8 cellular contexts compared by ENCODE assay signal in genomic region chr1:149844650-149845255, GRCh38. TPM values are rescaled to one million over a fixed set of nuclear protein-coding genes. Genes with fewer than 3 reads are reported as not detected.
DNase-seq lines count a peak whose midpoint lies in the region; ATAC-seq, FAIRE-seq and TF ChIP-seq lines count a peak whose summit lies in the region.

No MANE protein-coding gene starts in this region.

- no peak for FAIRE-seq in keratinocyte (lab: Jason Lieb, UNC)

- H3K4me1 Mint-ChIP-seq in activated T-helper 17 cell treated with anti-CD3 and anti-CD28 coated beads, Interleukin-2, amount 50 U/mL, for 72 hours, result peaks cover 44% of the 10 kb centered on the region

- H3K9me1 ChIP-seq in keratinocyte (ENCODE audit: control insufficient read depth, extremely low read depth, insufficient read depth, low read length), result peaks cover 2% of the 10 kb centered on the region

- peaks cover 40% of the 10 kb centered on the region for H3K36me3 Mint-ChIP-seq in activated T-helper 17 cell treated with anti-CD3 and anti-CD28 coated beads, Interleukin-2, amount 50 U/mL, for 72 hours (ENCODE audit: low read depth)

- H3K4me2 ChIP-seq in keratinocyte (ENCODE audit: control insufficient read depth, extremely low read depth, insufficient read depth, low read depth, low read length), result peak overlapping the region; percentile 87

- H3K4me1 ChIP-seq in cardiac muscle cell (ENCODE audit: low read depth) (peaks cover 44% of the 10 kb centered on the region), right cardiac atrium (ENCODE audit: control insufficient read depth, insufficient read depth, low read length) (peaks cover 6% of the 10 kb centered on the region), keratinocyte (ENCODE audit: control insufficient read depth, extremely low read depth, insufficient read depth, low read length) (peaks cover 38% of the 10 kb centered on the region), upper lobe of right lung (peaks cover 37% of the 10 kb centered on the region)

- peaks cover 50% of the 10 kb centered on the region for H3K79me2 ChIP-seq in keratinocyte (ENCODE audit: control insufficient read depth, insufficient read depth, low read length)

- ATAC-seq in right cardiac atrium, result no peak
- no peak for ATAC-seq in activated T-helper 17 cell treated with anti-CD3 and anti-CD28 coated beads, Interleukin-2, amount 50 U/mL, for 72 hours (replicated peaks)
- no peak for ATAC-seq in upper lobe of right lung
- no peak for ATAC-seq in HG03280 (IDR thresholded peaks at IDR 0.05; ENCODE audit: unreplicated experiment)

- H3K27me3 ChIP-seq in cardiac muscle cell (no peaks in the 10 kb centered on the region), right cardiac atrium (ENCODE audit: control insufficient read depth, insufficient read depth) (no peaks in the 10 kb centered on the region), keratinocyte (ENCODE audit: control insufficient read depth, extremely low read depth, insufficient read depth, low read length) (no peaks in the 10 kb centered on the region), upper lobe of right lung (no peaks in the 10 kb centered on the region)

- H3K27ac ChIP-seq in cardiac muscle cell (peak overlapping the region; percentile 80), right cardiac atrium (ENCODE audit: low read length) (no peak overlapping the region), keratinocyte (ENCODE audit: control insufficient read depth, insufficient read depth, low read length) (peak overlapping the region; percentile 91), upper lobe of right lung (no peak overlapping the region)

- H3K4me3 Mint-ChIP-seq in activated T-helper 17 cell treated with anti-CD3 and anti-CD28 coated beads, Interleukin-2, amount 50 U/mL, for 72 hours, result peak overlapping the region; percentile 88

- H3K9me3 Mint-ChIP-seq in activated T-helper 17 cell treated with anti-CD3 and anti-CD28 coated beads, Interleukin-2, amount 50 U/mL, for 72 hours, result no peaks in the 10 kb centered on the region

- no peak overlapping the region for H2AFZ ChIP-seq in keratinocyte (ENCODE audit: control insufficient read depth, low read length)

- dilution Hi-C loops in keratinocyte (cut with MboI; ENCODE audit: extremely low pct_ligation_motif_present, low sequenced_read_pairs), result no loop called here

- intact Hi-C loops in right cardiac atrium (cut with DNase I) (no loop called here), upper lobe of right lung (cut with DNase I) (no loop called here), posterior cingulate gyrus (cut with DNase I) (no loop called here)

- no peaks in the 10 kb centered on the region for H3K27me3 Mint-ChIP-seq in activated T-helper 17 cell treated with anti-CD3 and anti-CD28 coated beads, Interleukin-2, amount 50 U/mL, for 72 hours

- DNase-seq in cardiac muscle cell (ENCODE audit: low read depth in 1 of 2, low spot score in 1 of 2), result peak in 1 of 2 donors; percentile 1
- no peak for DNase-seq in right cardiac atrium
- DNase-seq in keratinocyte (ENCODE audit: low read depth, low spot score), result no peak
- no peak for DNase-seq in upper lobe of right lung
- no peak for DNase-seq in DMS153 treated with DMSO at 0.1 percent for 48 hours (lab: John Stamatoyannopoulos, UW; ENCODE audit: unreplicated experiment)
- no peak for DNase-seq in posterior cingulate gyrus

- TF ChIP-seq CTCF in cardiac muscle cell (IDR thresholded peaks at IDR 0.05; ENCODE audit: low read depth, low read length) (no peak), keratinocyte (optimal IDR thresholded peaks at IDR 0.05 in 1 of 3, IDR thresholded peaks at IDR 0.05 in 1 of 3, conservative IDR thresholded peaks at IDR 0.05 in 1 of 3; ENCODE audit: extremely low read depth in 1 of 3, insufficient read depth in 2 of 3, low read length in 3 of 3) (no peak), upper lobe of right lung (IDR thresholded peaks at IDR 0.05) (no peak)

- peak overlapping the region; percentile 66 for H3K27ac Mint-ChIP-seq in activated T-helper 17 cell treated with anti-CD3 and anti-CD28 coated beads, Interleukin-2, amount 50 U/mL, for 72 hours

- peaks cover 4% of the 10 kb centered on the region for H4K20me1 ChIP-seq in keratinocyte (ENCODE audit: control insufficient read depth, extremely low read depth, insufficient read depth, low read length)

- no peaks in the 10 kb centered on the region for H3K9me3 ChIP-seq in cardiac muscle cell (ENCODE audit: low read depth)
- H3K9me3 ChIP-seq in right cardiac atrium (ENCODE audit: control insufficient read depth, low read length), result no peaks in the 10 kb centered on the region
- no peaks in the 10 kb centered on the region for H3K9me3 ChIP-seq in keratinocyte (ENCODE audit: control insufficient read depth, low read depth, low read length)
- H3K9me3 ChIP-seq in upper lobe of right lung, result no peaks in the 10 kb centered on the region

- H3K4me3 ChIP-seq in cardiac muscle cell (peak overlapping the region; percentile 41), right cardiac atrium (ENCODE audit: low read length) (no peak overlapping the region), keratinocyte (ENCODE audit: control insufficient read depth in 2 of 3, extremely low read depth in 1 of 3, insufficient read depth in 2 of 3, low read depth in 1 of 3, low read length in 3 of 3) (peak overlapping the region; percentile 5 to 55 (median 12)), upper lobe of right lung (peak overlapping the region; percentile 11)

- WGBS in right cardiac atrium, result 74% methylated on average over 4 of the region's 4 CpGs

- H3K36me3 ChIP-seq in cardiac muscle cell (no peaks in the 10 kb centered on the region), keratinocyte (ENCODE audit: control insufficient read depth in 2 of 2, extremely low read depth in 1 of 2, insufficient read depth in 2 of 2, low read length in 2 of 2) (peaks cover 0 to 1% of the 10 kb centered on the region in 2 experiments), upper lobe of right lung (no peaks in the 10 kb centered on the region)

- H3K9ac ChIP-seq in keratinocyte (ENCODE audit: control insufficient read depth, extremely low read depth, insufficient read depth, low read length), result no peak overlapping the region

RNA-seq across cellular contexts. Expression of gene BOLA1, which starts 54.6 kb away (rescaled TPM):
- total RNA-seq in cardiac muscle cell (26.2 and 46.0 TPM in 2 replicates), right cardiac atrium (10 to 100 TPM; 13.0 to 23.8 (median 19.4) TPM), upper lobe of right lung (16.5 TPM)
- polyA plus RNA-seq in cardiac muscle cell (32.5 and 34.0 TPM in 2 replicates), right cardiac atrium (40.2 TPM), keratinocyte (9.5 to 15.4 TPM (median 13.8 TPM) in 3 replicates)
- total RNA-seq in activated T-helper 17 cell treated with anti-CD3 and anti-CD28 coated beads, Interleukin-2, amount 50 U/mL, for 72 hours, result 10 to 100 TPM; 23.1 to 26.7 TPM
- 8.4 TPM for polyA plus RNA-seq in keratinocyte (2011; ENCODE audit: low read depth)
- polyA plus RNA-seq in keratinocyte (2011; cell fraction: cytosol; rRNA removed), result 8.7 and 15.9 TPM in 2 replicates
- 10.7 and 13.0 TPM in 2 replicates for polyA plus RNA-seq in keratinocyte (2011; cell fraction: nucleus; rRNA removed)
- polyA plus RNA-seq in keratinocyte (2012; ENCODE audit: low replicate concordance), result 9.5 and 17.6 TPM in 2 replicates
- 1.9 to 2.2 TPM in 2 of 3 replicates, not detected in the other for polyA minus RNA-seq in keratinocyte
- polyA minus RNA-seq in keratinocyte (2011; cell fraction: cytosol; rRNA and poly(A)+ RNA removed), result 5.0 TPM
- 2.6 and 3.3 TPM in 2 replicates for polyA minus RNA-seq in keratinocyte (2011; cell fraction: nucleus; rRNA and poly(A)+ RNA removed)

Comparison
In these comparisons a context has a peak if more than half of its experiments do, and no peak if none do; other contexts are left out.
1. H3K27ac ChIP-seq: peak in cardiac muscle cell (single experiment) and keratinocyte (single experiment); none in right cardiac atrium (single experiment) and upper lobe of right lung (single experiment).